In genomic region chr9:114130624-114131277, GRCh38 we compare ENCODE assay signal across 37 cellular contexts. TPM values are rescaled to one million over a fixed set of nuclear protein-coding genes. Genes with fewer than 3 reads are reported as not detected.
"Had no signal": no experiment of that assay in that cellular context is flagged by ENCODE, and none has a peak within 500 bp of the region (broad histone marks: within the 10 kb centered on the region; RNA-seq: fewer than 3 reads in every experiment).

No MANE protein-coding gene starts in this region.

- H3K4me1 Mint-ChIP-seq: activated B cell treated with CpG ODN at 0.5 μM for 24 hours, IgD-negative memory B cell had no signal

- ATAC-seq: activated naive CD4-positive, alpha-beta T cell treated with anti-CD3 and anti-CD28 coated beads, Interleukin-2, amount 50 U/mL, for 72 hours; activated T-cell treated with anti-CD3 and anti-CD28 coated beads, Interleukin-2, amount 50 U/mL, for 4 hours; body of pancreas; Panc1 had no signal

- H3K4me3 ChIP-seq: adrenal gland, body of pancreas, breast epithelium, MG63 had no signal

- FAIRE-seq: astrocyte had no signal

- H3K4me3 Mint-ChIP-seq: activated B cell treated with CpG ODN at 0.5 μM for 24 hours; activated CD4-positive, alpha-beta memory T cell treated with anti-CD3 and anti-CD28 coated beads for 36 hours; activated naive CD4-positive, alpha-beta T cell treated with anti-CD3 and anti-CD28 coated beads for 36 hours; activated T-cell treated with anti-CD3 and anti-CD28 coated beads, Interleukin-2, amount 50 U/mL, for 4 hours; activated T-helper 1 cell treated with anti-CD3 and anti-CD28 coated beads, Interleukin-12 subunit alpha, Interleukin-12 subunit beta, Interleukin-2, Interleukin-4 antibody, amounts not matched to agents 30 ng/mL and 10 ng/mL and 1 ng/mL, durations not matched to agents 14 hours and 24 hours and 36 hours; IgD-negative memory B cell had no signal

- H3K27me3 ChIP-seq: adrenal gland, body of pancreas, breast epithelium, MG63 had no signal

- H3K27ac Mint-ChIP-seq: activated B cell treated with CpG ODN at 0.5 μM for 24 hours; activated CD4-positive, alpha-beta memory T cell treated with anti-CD3 and anti-CD28 coated beads for 36 hours; activated naive CD4-positive, alpha-beta T cell treated with anti-CD3 and anti-CD28 coated beads for 36 hours; activated naive CD4-positive, alpha-beta T cell treated with anti-CD3 and anti-CD28 coated beads, Interleukin-2, amount 50 U/mL, for 72 hours; activated T-helper 1 cell treated with anti-CD3 and anti-CD28 coated beads, Interleukin-12 subunit alpha, Interleukin-12 subunit beta, Interleukin-2, Interleukin-4 antibody, amounts not matched to agents 30 ng/mL and 10 ng/mL and 1 ng/mL, durations not matched to agents 14 hours and 24 hours and 36 hours; IgD-negative memory B cell had no signal

- H3K9me3 ChIP-seq: adrenal gland, body of pancreas, MG63 had no signal

- H3K27ac ChIP-seq: adrenal gland, body of pancreas, breast epithelium, VCaP had no signal

- H3K9me3 Mint-ChIP-seq: activated T-cell treated with anti-CD3 and anti-CD28 coated beads, Interleukin-2, amount 50 U/mL, for 4 hours had no signal

- H3K4me1 ChIP-seq: adrenal gland, body of pancreas, breast epithelium had no signal

- H3K36me3 ChIP-seq: adrenal gland, breast epithelium, MG63 had no signal

- DNase-seq: activated B cell treated with CpG ODN at 0.5 μM for 24 hours; activated CD4-positive, alpha-beta memory T cell treated with anti-CD3 and anti-CD28 coated beads for 36 hours; activated CD4-positive, alpha-beta T cell treated with anti-CD3 and anti-CD28 coated beads for 4 hours; activated CD4-positive, alpha-beta T cell treated with anti-CD3 and anti-CD28 coated beads, Interleukin-2, amount 50 U/mL, for 1 hour; activated CD4-positive, CD25-positive, alpha-beta regulatory T cell treated with anti-CD3 and anti-CD28 coated beads, Interleukin-2, amount 50 U/mL, for 72 hours; activated CD8-positive, alpha-beta memory T cell treated with anti-CD3 and anti-CD28 coated beads, Interleukin-2, amount 50 U/mL, for 4 hours; activated gamma-delta T cell treated with Interleukin-2 at 50 U/mL for 16 hours; activated naive CD4-positive, alpha-beta T cell treated with anti-CD3 and anti-CD28 coated beads for 36 hours; activated T-cell treated with anti-CD3 and anti-CD28 coated beads for 4 hours; activated T-cell treated with anti-CD3 and anti-CD28 coated beads, Interleukin-2, amount 50 U/mL, for 4 hours; adrenal gland; body of pancreas; Kasumi-1; KBM-7; MG63; NCI-H1048; NCI-H1105 treated with DMSO at 0.1 percent for 48 hours; NCI-H1436; NCI-H1694; NCI-H1930; NCI-H2081 treated with DMSO at 0.1 percent for 48 hours; NCI-H345; NCI-H524 treated with DMSO at 0.1 percent for 48 hours; SIG-M5; SW 1271; T-helper 1 cell; T-helper 2 cell; T-helper 9 cell had no signal

RNA-seq across cellular contexts. Expression of gene COL27A1, which starts 24.6 kb away (rescaled TPM):
- polyA plus RNA-seq: IgD-negative memory B cell had no signal

RNA-seq across cellular contexts. Expression of gene KIF12, which starts 31.7 kb away (rescaled TPM):
- total RNA-seq: activated B cell treated with CpG ODN at 0.5 μM for 24 hours; activated CD4-positive, alpha-beta memory T cell treated with anti-CD3 and anti-CD28 coated beads for 36 hours; activated naive CD4-positive, alpha-beta T cell treated with anti-CD3 and anti-CD28 coated beads for 36 hours; activated naive CD4-positive, alpha-beta T cell treated with anti-CD3 and anti-CD28 coated beads, Interleukin-2, amount 50 U/mL, for 72 hours; activated T-helper 1 cell treated with anti-CD3 and anti-CD28 coated beads, Interleukin-12 subunit alpha, Interleukin-12 subunit beta, Interleukin-2, Interleukin-4 antibody, amounts not matched to agents 30 ng/mL and 10 ng/mL and 1 ng/mL, durations not matched to agents 14 hours and 24 hours and 36 hours; NCI-H460 had no signal
- polyA plus RNA-seq: IgD-negative memory B cell had no signal

RNA-seq across cellular contexts. Expression of gene AMBP, which starts 52.7 kb away (rescaled TPM):
- total RNA-seq: activated B cell treated with CpG ODN at 0.5 μM for 24 hours; activated CD4-positive, alpha-beta memory T cell treated with anti-CD3 and anti-CD28 coated beads for 36 hours; activated naive CD4-positive, alpha-beta T cell treated with anti-CD3 and anti-CD28 coated beads for 36 hours; activated naive CD4-positive, alpha-beta T cell treated with anti-CD3 and anti-CD28 coated beads, Interleukin-2, amount 50 U/mL, for 72 hours; activated T-helper 1 cell treated with anti-CD3 and anti-CD28 coated beads, Interleukin-12 subunit alpha, Interleukin-12 subunit beta, Interleukin-2, Interleukin-4 antibody, amounts not matched to agents 30 ng/mL and 10 ng/mL and 1 ng/mL, durations not matched to agents 14 hours and 24 hours and 36 hours; astrocyte; SK-MEL-5 had no signal
- polyA plus RNA-seq: IgD-negative memory B cell had no signal
